22 cellular contexts compared by ENCODE assay signal in the genomic region with DNA sequence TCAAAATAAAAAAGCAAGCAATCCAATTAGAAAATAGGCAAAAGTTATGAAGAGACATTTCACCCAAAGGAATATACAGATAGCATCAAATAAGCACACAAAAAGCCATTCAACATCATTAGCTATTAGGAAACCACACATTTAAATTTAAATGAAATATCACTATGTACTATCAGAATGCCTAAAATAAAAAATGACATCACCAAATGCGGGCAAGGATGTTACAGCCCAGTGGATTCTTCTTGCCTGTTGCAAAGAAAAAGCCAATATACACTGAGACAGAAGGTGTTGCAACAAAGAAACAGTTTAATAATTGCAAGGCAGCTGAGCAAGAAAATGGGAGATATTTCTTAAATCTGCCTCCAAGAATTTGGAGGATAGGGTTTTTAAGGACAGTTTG.
"Had no signal": no experiment of that assay in that cellular context is flagged by ENCODE, and none has a peak within 500 bp of the region (broad histone marks: within the 10 kb centered on the region; RNA-seq: fewer than 3 reads in every experiment).

No MANE protein-coding gene starts in this region.

- H3K4me1 ChIP-seq: left ventricle myocardium inferior, pancreas, prostate gland, spleen, suprapubic skin, tibial artery, uterus had no signal

- H2AFZ ChIP-seq: hepatocyte had no signal

- H3K9me3 ChIP-seq: left ventricle myocardium inferior, pancreas, prostate gland, sigmoid colon, spleen, suprapubic skin, thoracic aorta, tibial artery, uterus had no signal

- H3K4me2 ChIP-seq: hepatocyte had no signal

- H3K4me3 ChIP-seq: hepatocyte, left ventricle myocardium inferior, lung, pancreas, prostate gland, sigmoid colon, spleen, suprapubic skin, thoracic aorta, tibial artery, uterus had no signal

- H3K27ac ChIP-seq: hepatocyte, left ventricle myocardium inferior, pancreas, prostate gland, sigmoid colon, spleen, suprapubic skin, thoracic aorta, tibial artery, uterus had no signal

- DNase-seq: islet precursor cell; left ventricle myocardium inferior; mesendoderm; naive B cell; natural killer cell; nucleus accumbens; pancreas; posterior cingulate gyrus; retina; right cardiac atrium; sigmoid colon; small intestine; spleen; stimulated activated CD4-positive, alpha-beta T cell treated with anti-CD3 and anti-CD28 coated beads, Interleukin-4, amount 100 ng/mL, for 24 hours; stimulated activated naive CD4-positive, alpha-beta T cell; tibial artery; uterus had no signal

- H3K27me3 ChIP-seq: hepatocyte, pancreas, sigmoid colon, spleen, suprapubic skin, tibial artery, uterus had no signal

- H3K79me2 ChIP-seq: hepatocyte had no signal

- FAIRE-seq: pancreas, small intestine had no signal

- H3K36me3 ChIP-seq: left ventricle myocardium inferior, pancreas, prostate gland, sigmoid colon, spleen, suprapubic skin, thoracic aorta, tibial artery, uterus had no signal

- ATAC-seq: natural killer cell, pancreas, right cardiac atrium had no signal
